ENCODE assay signal across 11 cellular contexts in genomic region chr16:19757762-19758595, GRCh38. TPM values are rescaled to one million over a fixed set of nuclear protein-coding genes. Genes with fewer than 3 reads are reported as not detected.
DNase-seq lines count a peak whose midpoint lies in the region; ATAC-seq and TF ChIP-seq lines count a peak whose summit lies in the region.
"Had no signal": no experiment of that assay in that cellular context is flagged by ENCODE, and none has a peak within 500 bp of the region (broad histone marks: within the 10 kb centered on the region; RNA-seq: fewer than 3 reads in every experiment).

No MANE protein-coding gene starts in this region.

- no peaks in the 10 kb centered on the region for H3K4me1 ChIP-seq in upper lobe of right lung

- intact Hi-C loops in Calu3 (cut with micrococcal nuclease; ENCODE audit: unreplicated experiment) (no loop called here), upper lobe of right lung (cut with DNase I) (no loop called here)

- no peak overlapping the region for H3K27ac ChIP-seq in coronary artery
- no peak overlapping the region for H3K27ac ChIP-seq in upper lobe of right lung

- H3K9me3 Mint-ChIP-seq in Calu3 (ENCODE audit: low read depth, unreplicated experiment), result no peaks in the 10 kb centered on the region
- H3K9me3 Mint-ChIP-seq in mesothelial cell of epicardium, result no peaks in the 10 kb centered on the region
- H3K9me3 Mint-ChIP-seq: nephron progenitor cell; T-helper 2 cell treated with Interferon-gamma antibody and Interleukin-4, amounts not matched to agents 5 μg/mL and 100 μg/mL, for 36 hours had no signal

- CTCF ChIA-PET in Calu3 (lab: Charles Lee), result interaction anchor here (0.7 to 1.2 kb wide), 3 partner anchors 14 to 615 kb away, joined by 3 to 4 read pairs (median 3); no protein-coding TSS in a partner anchor

- H3K27me3 ChIP-seq in upper lobe of right lung, result no peaks in the 10 kb centered on the region

- H3K27ac Mint-ChIP-seq in Calu3 (ENCODE audit: unreplicated experiment), result peak overlapping the region; percentile 77
- H3K27ac Mint-ChIP-seq in mesothelial cell of epicardium, result peak overlapping the region; percentile 83
- H3K27ac Mint-ChIP-seq: nephron progenitor cell; T-helper 2 cell treated with Interferon-gamma antibody and Interleukin-4, amounts not matched to agents 5 μg/mL and 100 μg/mL, for 36 hours had no signal

- H3K4me3 Mint-ChIP-seq in Calu3 (ENCODE audit: low read depth, unreplicated experiment) (peak overlapping the region; percentile 6), mesothelial cell of epicardium (peak overlapping the region; percentile 0)
- H3K4me3 Mint-ChIP-seq: nephron progenitor cell; T-helper 2 cell treated with Interferon-gamma antibody and Interleukin-4, amounts not matched to agents 5 μg/mL and 100 μg/mL, for 36 hours had no signal

- H3K4me1 Mint-ChIP-seq in Calu3 (ENCODE audit: low read depth, unreplicated experiment) (peaks cover 43% of the 10 kb centered on the region), mesothelial cell of epicardium (peaks cover 35% of the 10 kb centered on the region)
- H3K4me1 Mint-ChIP-seq: nephron progenitor cell had no signal

- BruUV-seq in Calu3 (replicated peaks; lab: Mats Ljungman, UMichigan), result no TSS peak

- H3K4me3 ChIP-seq in coronary artery, result no peak overlapping the region
- no peak overlapping the region for H3K4me3 ChIP-seq in upper lobe of right lung

- H3K9me3 ChIP-seq in upper lobe of right lung, result no peaks in the 10 kb centered on the region

- H3K36me3 Mint-ChIP-seq in Calu3 (ENCODE audit: insufficient read depth, unreplicated experiment), result peaks cover 26% of the 10 kb centered on the region
- H3K36me3 Mint-ChIP-seq in mesothelial cell of epicardium, result no peaks in the 10 kb centered on the region

- no peak for TF ChIP-seq CTCF in Calu3 (IDR thresholded peaks at IDR 0.05; ENCODE audit: unreplicated experiment)
- no peak for TF ChIP-seq CTCF in coronary artery (IDR thresholded peaks at IDR 0.05)
- TF ChIP-seq CTCF in mesothelial cell of epicardium (IDR thresholded peaks at IDR 0.05; ENCODE audit: unreplicated experiment), result no peak
- TF ChIP-seq CTCF in upper lobe of right lung (IDR thresholded peaks at IDR 0.05), result no peak

- H3K27me3 Mint-ChIP-seq in Calu3 (ENCODE audit: unreplicated experiment) (no peaks in the 10 kb centered on the region), mesothelial cell of epicardium (ENCODE audit: low read depth) (no peaks in the 10 kb centered on the region)

- no peak for DNase-seq in Calu3
- peak; percentile 69 for DNase-seq in NCI-H69 (lab: John Stamatoyannopoulos, UW)
- DNase-seq in coronary artery (ENCODE audit: low spot score), result peak; percentile 5
- DNase-seq in mesothelial cell of epicardium (ENCODE audit: low spot score in 2 of 2, unreplicated experiment in 2 of 2), result no peak
- no peak for DNase-seq in LoVo (ENCODE audit: low spot score)
- no peak for DNase-seq in upper lobe of right lung
- DNase-seq in mesenteric fat pad (ENCODE audit: low spot score), result no peak
- DNase-seq: nephron progenitor cell; NK-92 treated with Interleukin-12 subunit alpha and Interleukin-12 subunit beta, amount 100 ng/mL, for 24 hours had no signal

- no peaks in the 10 kb centered on the region for H3K36me3 ChIP-seq in upper lobe of right lung

- ATAC-seq in GM18511 (IDR thresholded peaks at IDR 0.05; ENCODE audit: unreplicated experiment) (no peak), upper lobe of right lung (no peak)

RNA-seq across cellular contexts. Expression of gene IQCK, which starts 39.9 kb away (rescaled TPM):
- 42.5 and 43.2 TPM in 2 replicates for total RNA-seq in Calu3 (2022)
- total RNA-seq in mesothelial cell of epicardium, result 14.7 to 16.0 TPM (median 15.4 TPM) in 3 replicates
- total RNA-seq in upper lobe of right lung, result 7.6 TPM
- 9.7 TPM for total RNA-seq in mesenteric fat pad

RNA-seq across cellular contexts. Expression of gene KNOP1, which starts 40.0 kb away (rescaled TPM):
- total RNA-seq in Calu3 (2022), result 84.9 and 99.0 TPM in 2 replicates
- 46.5 to 48.5 TPM (median 47.4 TPM) in 3 replicates for total RNA-seq in mesothelial cell of epicardium
- 12.2 TPM for total RNA-seq in upper lobe of right lung
- 14.3 TPM for total RNA-seq in mesenteric fat pad

Comparison
In these comparisons a context has a peak if more than half of its experiments do, and no peak if none do; other contexts are left out.
1. DNase-seq: peak in NCI-H69 (single experiment) and coronary artery (single experiment); none in Calu3 (single experiment), mesothelial cell of epicardium (0 of 2), LoVo (single experiment), upper lobe of right lung (single experiment) and mesenteric fat pad (single experiment).